Comparison of ENCODE assay signal across 38 cellular contexts in the genomic region with DNA sequence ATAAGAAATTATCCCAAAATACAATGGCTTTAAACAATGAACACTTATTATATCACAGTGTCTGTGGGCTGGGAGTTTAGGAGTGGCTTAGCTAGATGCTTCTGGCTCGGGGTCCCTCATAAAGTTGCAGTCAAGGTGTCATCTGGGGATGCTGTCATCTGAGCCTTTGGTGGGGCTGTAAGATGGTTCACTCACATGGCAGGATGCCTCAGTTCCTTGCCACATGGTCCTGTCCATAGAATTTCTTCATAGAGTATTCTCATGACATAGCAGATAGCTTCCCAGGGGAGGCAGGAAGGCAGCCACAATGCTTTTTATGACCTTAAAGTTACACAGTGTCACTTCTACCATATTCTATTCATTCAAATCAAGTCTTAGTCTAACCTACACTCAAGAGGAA. TPM values are rescaled to one million over a fixed set of nuclear protein-coding genes. Genes with fewer than 3 reads are reported as not detected.
"Had no signal": no experiment of that assay in that cellular context is flagged by ENCODE, and none has a peak within 500 bp of the region (broad histone marks: within the 10 kb centered on the region; RNA-seq: fewer than 3 reads in every experiment).

No MANE protein-coding gene starts in this region.

- ATAC-seq: activated naive CD8-positive, alpha-beta T cell treated with anti-CD3 and anti-CD28 coated beads, Interleukin-2, amount 50 U/mL, for 24 hours; activated T-cell treated with anti-CD3 and anti-CD28 coated beads, Interleukin-2, amount 50 U/mL, for 4 hours; body of pancreas had no signal

- H3K4me3 ChIP-seq: adrenal gland, ascending aorta, body of pancreas, breast epithelium, cardiac muscle cell had no signal

- H3K27me3 ChIP-seq: ascending aorta, body of pancreas, brain microvascular endothelial cell, breast epithelium, cardiac muscle cell had no signal

- DNase-seq: activated effector memory CD4-positive, alpha-beta T cell treated with anti-CD3 and anti-CD28 coated beads, Interleukin-2, amount 50 U/mL, for 16 hours; activated effector memory CD4-positive, alpha-beta T cell treated with Interleukin-2 at 50 U/mL for 16 hours; activated gamma-delta T cell; activated gamma-delta T cell treated with Interleukin-2 at 50 U/mL for 16 hours; activated naive CD4-positive, alpha-beta T cell; activated naive CD4-positive, alpha-beta T cell treated with anti-CD3 and anti-CD28 coated beads for 36 hours; activated naive CD4-positive, alpha-beta T cell treated with anti-CD3 and anti-CD28 coated beads, Interleukin-2, amount 10 ng/mL, durations not matched to agents 7 days and 5 days; activated naive CD4-positive, alpha-beta T cell treated with anti-CD3 and anti-CD28 coated beads, Interleukin-2, amount 50 U/mL, for 16 hours; activated naive CD4-positive, alpha-beta T cell treated with Interleukin-2 at 50 U/mL for 16 hours; activated naive CD8-positive, alpha-beta T cell treated with anti-CD3 and anti-CD28 coated beads for 36 hours; activated naive CD8-positive, alpha-beta T cell treated with anti-CD3 and anti-CD28 coated beads, Interleukin-2, amount 10 ng/mL, durations not matched to agents 7 days and 5 days; activated naive CD8-positive, alpha-beta T cell treated with anti-CD3 and anti-CD28 coated beads, Interleukin-2, amount 50 U/mL, for 24 hours; activated T-cell treated with anti-CD3 and anti-CD28 coated beads, Interleukin-2, amount 50 U/mL, for 1 hour; activated T-cell treated with anti-CD3 and anti-CD28 coated beads, Interleukin-2, amount 50 U/mL, for 24 hours; activated T-cell treated with anti-CD3 and anti-CD28 coated beads, Interleukin-2, amount 50 U/mL, for 4 hours; activated T-cell treated with anti-CD3 and anti-CD28 coated beads, Interleukin-2, amount 50 U/mL, for 48 hours; activated T-cell treated with anti-CD3 and anti-CD28 coated beads, Interleukin-2, amount 50 U/mL, for 72 hours; adrenal gland; amniotic stem cell; amygdala; anterior cingulate cortex; aorta; body of pancreas; brain microvascular endothelial cell; central memory CD4-positive, alpha-beta T cell; cerebellar nuclear complex had no signal

- FAIRE-seq: astrocyte, bronchial epithelial cell had no signal

- H3K36me3 ChIP-seq: adrenal gland, ascending aorta, brain microvascular endothelial cell, breast epithelium, cardiac muscle cell had no signal

- H3K9me3 ChIP-seq: adrenal gland, ascending aorta, body of pancreas, breast epithelium had no signal

- H3K4me1 ChIP-seq: adrenal gland, ascending aorta, body of pancreas, breast epithelium had no signal

- H3K27ac ChIP-seq: adrenal gland, ascending aorta, body of pancreas, brain microvascular endothelial cell, breast epithelium, cardiac muscle cell had no signal

RNA-seq across cellular contexts. Expression of a gene that starts 51.2 kb away (rescaled TPM):
- total RNA-seq: activated naive CD4-positive, alpha-beta T cell treated with anti-CD3 and anti-CD28 coated beads for 36 hours; activated naive CD4-positive, alpha-beta T cell treated with anti-CD3 and anti-CD28 coated beads, Interleukin-2, amount 50 U/mL, for 72 hours; activated naive CD8-positive, alpha-beta T cell treated with anti-CD3 and anti-CD28 coated beads for 36 hours; activated naive CD8-positive, alpha-beta T cell treated with anti-CD3 and anti-CD28 coated beads, Interleukin-2, amount 10 ng/mL, durations not matched to agents 7 days and 5 days; activated T-cell treated with anti-CD3 and anti-CD28 coated beads, Interleukin-2, amount 50 U/mL, for 4 hours; activated T-cell treated with anti-CD3 and anti-CD28 coated beads, Interleukin-2, amount 50 U/mL, for 72 hours; activated T-helper 17 cell treated with anti-CD3 and anti-CD28 coated beads, Interleukin-2, amount 50 U/mL, for 72 hours; activated T-helper 2 cell treated with anti-CD3 and anti-CD28 coated beads, Interferon-gamma antibody, Interleukin-2, Interleukin-4, amounts not matched to agents 10 μg/mL and 5 μg/mL and 100 μg/mL, durations not matched to agents 14 hours and 24 hours and 36 hours; adrenal gland; aorta; ascending aorta; astrocyte; body of pancreas; breast epithelium; bronchial epithelial cell; cardiac muscle cell; cardiac septum; cerebellum; chondrocyte had no signal
- polyA plus RNA-seq: adipose tissue, adrenal gland, aorta, cardiac muscle cell had no signal
